21 cellular contexts compared by ENCODE assay signal in the genomic region with DNA sequence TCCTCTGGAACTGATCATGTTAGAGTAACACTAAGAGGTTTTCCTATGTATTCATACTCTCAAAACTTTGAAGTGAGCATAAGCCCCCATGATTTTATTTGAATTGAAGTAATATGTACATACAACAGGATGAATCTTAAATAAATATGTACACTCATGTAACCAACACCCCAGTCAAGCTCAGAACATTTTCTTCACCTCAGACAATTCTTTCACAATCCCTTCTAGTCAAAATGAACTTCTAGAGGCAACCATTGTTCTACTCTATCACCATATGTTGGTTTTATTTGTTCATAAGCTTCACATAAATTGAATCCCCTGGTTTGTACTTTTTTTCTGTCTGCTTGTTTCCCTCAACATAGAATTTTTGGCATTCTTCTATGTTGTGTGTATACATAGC.
DNase-seq lines count a peak whose midpoint lies in the region; ATAC-seq, FAIRE-seq and TF ChIP-seq lines count a peak whose summit lies in the region.
"Had no signal": no experiment of that assay in that cellular context is flagged by ENCODE, and none has a peak within 500 bp of the region (broad histone marks: within the 10 kb centered on the region; RNA-seq: fewer than 3 reads in every experiment).

No MANE protein-coding gene starts in this region.

- DNase-seq in MCF 10A (ENCODE audit: unreplicated experiment) (peak; percentile 12), mammary epithelial cell (no peak), bronchial epithelial cell (ENCODE audit: low read depth) (peak; percentile 73), epithelial cell of esophagus (ENCODE audit: low read depth) (peak; percentile 38), iris pigment epithelial cell (ENCODE audit: low read depth) (peak; percentile 6), chondrocyte (ENCODE audit: low spot score) (no peak), uterus (no peak)
- DNase-seq in activated CD8-positive, alpha-beta memory T cell treated with anti-CD3 and anti-CD28 coated beads, Interleukin-2, amount 10 ng/mL, durations not matched to agents 7 days and 5 days: no peak
- DNase-seq: C1 segment of cervical spinal cord; Calu3; CD4-positive, alpha-beta memory T cell; COR-L47; DMS79; EL; GDM1; H9; HFFc6 had no signal

- H3K4me2 ChIP-seq in mammary epithelial cell (ENCODE audit: insufficient read depth, low read depth, low read length): no peak overlapping the region
- H3K4me2 ChIP-seq: GM23338 had no signal

- H3K9ac ChIP-seq in mammary epithelial cell (ENCODE audit: insufficient read depth, low read length): no peak overlapping the region

- intact Hi-C loops in MCF 10A (cut with micrococcal nuclease): no loop called here
- intact Hi-C loops in mammary epithelial cell (cut with micrococcal nuclease): no loop called here
- intact Hi-C loops in uterus (cut with DNase I; ENCODE audit: low total_unique reads): no loop called here

- BruUV-seq in MCF 10A (replicated peaks; lab: Mats Ljungman, UMichigan): no TSS peak
- no TSS peak for BruUV-seq in mammary epithelial cell (replicated peaks; lab: Mats Ljungman, UMichigan)

- no peaks in the 10 kb centered on the region for H4K20me1 ChIP-seq in mammary epithelial cell (ENCODE audit: insufficient read depth, low read length)

- H3K27ac Mint-ChIP-seq in MCF 10A (ENCODE audit: low read depth, unreplicated experiment) (no peak overlapping the region), chondrocyte (ENCODE audit: unreplicated experiment) (no peak overlapping the region)
- no peak overlapping the region for H3K27ac Mint-ChIP-seq in activated CD8-positive, alpha-beta memory T cell treated with anti-CD3 and anti-CD28 coated beads, Interleukin-2, amount 10 ng/mL, durations not matched to agents 7 days and 5 days
- H3K27ac Mint-ChIP-seq: CD4-positive, alpha-beta memory T cell; GM23338; H9; HFFc6 had no signal

- H3K9me3 ChIP-seq in mammary epithelial cell (replicated peaks; ENCODE audit: insufficient read depth, low read length) (no peaks in the 10 kb centered on the region), uterus (no peaks in the 10 kb centered on the region)

- H3K4me3 ChIP-seq in mammary epithelial cell (replicated peaks in 1 of 3; ENCODE audit: insufficient read depth in 1 of 3, low read depth in 2 of 3, low read length in 3 of 3) (no peak overlapping the region), bronchial epithelial cell (ENCODE audit: low read depth, low read length) (no peak overlapping the region), epithelial cell of esophagus (ENCODE audit: low read length) (no peak overlapping the region), uterus (no peak overlapping the region)
- H3K4me3 ChIP-seq: GM12878, GM23338 had no signal

- no peaks in the 10 kb centered on the region for H3K27me3 ChIP-seq in mammary epithelial cell (ENCODE audit: insufficient read depth, low read length)
- no peaks in the 10 kb centered on the region for H3K27me3 ChIP-seq in bronchial epithelial cell (ENCODE audit: control insufficient read depth, insufficient read depth, low read length)
- H3K27me3 ChIP-seq in uterus: no peaks in the 10 kb centered on the region

- H3K4me1 Mint-ChIP-seq in MCF 10A (ENCODE audit: insufficient read depth, unreplicated experiment) (peaks cover 13% of the 10 kb centered on the region), chondrocyte (ENCODE audit: low read depth) (no peaks in the 10 kb centered on the region)
- no peaks in the 10 kb centered on the region for H3K4me1 Mint-ChIP-seq in activated CD8-positive, alpha-beta memory T cell treated with anti-CD3 and anti-CD28 coated beads, Interleukin-2, amount 10 ng/mL, durations not matched to agents 7 days and 5 days
- H3K4me1 Mint-ChIP-seq: CD4-positive, alpha-beta memory T cell; GM23338; H9 had no signal

- H3K27ac ChIP-seq in mammary epithelial cell (ENCODE audit: insufficient read depth, low read depth, low read length): no peak overlapping the region
- no peak overlapping the region for H3K27ac ChIP-seq in uterus

- FAIRE-seq in bronchial epithelial cell (lab: Jason Lieb, UNC): no peak
- FAIRE-seq: GM12878, GM19239 had no signal

- dilution Hi-C loops in mammary epithelial cell (cut with HindIII; ENCODE audit: low sequenced_read_pairs): no loop called here

- H3K79me2 ChIP-seq in mammary epithelial cell (ENCODE audit: insufficient read depth, low read length): no peaks in the 10 kb centered on the region

- no peaks in the 10 kb centered on the region for H3K36me3 ChIP-seq in mammary epithelial cell (ENCODE audit: insufficient read depth, low read length)
- no peaks in the 10 kb centered on the region for H3K36me3 ChIP-seq in bronchial epithelial cell (ENCODE audit: control insufficient read depth, insufficient read depth, low read length)
- no peaks in the 10 kb centered on the region for H3K36me3 ChIP-seq in uterus

- no peak for TF ChIP-seq POLR2A in uterus (IDR thresholded peaks at IDR 0.05)

- H3K9me3 Mint-ChIP-seq in MCF 10A (ENCODE audit: unreplicated experiment) (no peaks in the 10 kb centered on the region), chondrocyte (ENCODE audit: low read depth) (peaks cover 20% of the 10 kb centered on the region)
- H3K9me3 Mint-ChIP-seq in activated CD8-positive, alpha-beta memory T cell treated with anti-CD3 and anti-CD28 coated beads, Interleukin-2, amount 10 ng/mL, durations not matched to agents 7 days and 5 days (ENCODE audit: low read depth): peaks cover 2% of the 10 kb centered on the region

- TF ChIP-seq CTCF in MCF 10A (IDR thresholded peaks at IDR 0.05; ENCODE audit: unreplicated experiment) (no peak), mammary epithelial cell (conservative IDR thresholded peaks at IDR 0.05 in 1 of 2, IDR thresholded peaks at IDR 0.05 in 1 of 2; ENCODE audit: extremely low read depth in 1 of 2, insufficient read depth in 1 of 2, low read depth in 1 of 2, low read length in 2 of 2) (no peak), bronchial epithelial cell (IDR thresholded peaks at IDR 0.05; ENCODE audit: insufficient read depth, low read length, severe bottlenecking) (no peak), epithelial cell of esophagus (IDR thresholded peaks at IDR 0.05; ENCODE audit: insufficient read depth, low read depth, low read length, missing control alignments) (no peak), chondrocyte (IDR thresholded peaks at IDR 0.05) (no peak), uterus (IDR thresholded peaks at IDR 0.05) (no peak)

- H3K4me3 Mint-ChIP-seq in MCF 10A (ENCODE audit: unreplicated experiment) (no peak overlapping the region), chondrocyte (ENCODE audit: unreplicated experiment) (no peak overlapping the region)
- H3K4me3 Mint-ChIP-seq in activated CD8-positive, alpha-beta memory T cell treated with anti-CD3 and anti-CD28 coated beads, Interleukin-2, amount 10 ng/mL, durations not matched to agents 7 days and 5 days: no peak overlapping the region
- H3K4me3 Mint-ChIP-seq: CD4-positive, alpha-beta memory T cell; GM23338; H9; HFFc6 had no signal

- ATAC-seq in activated CD8-positive, alpha-beta memory T cell treated with anti-CD3 and anti-CD28 coated beads, Interleukin-2, amount 10 ng/mL, durations not matched to agents 7 days and 5 days: no peak
- ATAC-seq: GM12878, GM23338, HCT116 had no signal

- H3K36me3 Mint-ChIP-seq in MCF 10A (ENCODE audit: insufficient read depth, unreplicated experiment): no peaks in the 10 kb centered on the region
- no peaks in the 10 kb centered on the region for H3K36me3 Mint-ChIP-seq in chondrocyte (ENCODE audit: low read depth)
- H3K36me3 Mint-ChIP-seq in activated CD8-positive, alpha-beta memory T cell treated with anti-CD3 and anti-CD28 coated beads, Interleukin-2, amount 10 ng/mL, durations not matched to agents 7 days and 5 days: no peaks in the 10 kb centered on the region
- H3K36me3 Mint-ChIP-seq: CD4-positive, alpha-beta memory T cell had no signal

- POLR2A ChIA-PET in MCF 10A (lab: Yijun Ruan, JAX): no interaction called here

- in situ Hi-C loops in mammary epithelial cell (cut with MboI; ENCODE audit: low sequenced_read_pairs in 2 of 2): no loop called here

- H2AFZ ChIP-seq in mammary epithelial cell (ENCODE audit: low read depth, low read length): no peak overlapping the region
- H2AFZ ChIP-seq: GM23338 had no signal

- no peaks in the 10 kb centered on the region for H3K4me1 ChIP-seq in mammary epithelial cell (ENCODE audit: insufficient read depth, low read length)
- no peaks in the 10 kb centered on the region for H3K4me1 ChIP-seq in uterus

- CTCF ChIA-PET in MCF 10A (lab: Yijun Ruan, JAX) (interaction anchor here (0.7 kb wide), 1 partner anchor 45 kb away, joined by 3 read pairs; no protein-coding TSS in a partner anchor), mammary epithelial cell (lab: Charles Lee; ENCODE audit: low non-redundant PET) (no interaction called here)
- CTCF ChIA-PET in activated CD8-positive, alpha-beta memory T cell treated with anti-CD3 and anti-CD28 coated beads, Interleukin-2, amount 10 ng/mL, durations not matched to agents 7 days and 5 days (lab: Charles Lee): no interaction called here

- no peaks in the 10 kb centered on the region for H3K27me3 Mint-ChIP-seq in MCF 10A (ENCODE audit: insufficient read depth, unreplicated experiment)
- H3K27me3 Mint-ChIP-seq in chondrocyte (ENCODE audit: low read depth): peaks cover 6% of the 10 kb centered on the region
- H3K27me3 Mint-ChIP-seq in activated CD8-positive, alpha-beta memory T cell treated with anti-CD3 and anti-CD28 coated beads, Interleukin-2, amount 10 ng/mL, durations not matched to agents 7 days and 5 days: no peaks in the 10 kb centered on the region
- H3K27me3 Mint-ChIP-seq: CD4-positive, alpha-beta memory T cell had no signal

Comparison
In these comparisons a context has a peak if more than half of its experiments do, and no peak if none do; other contexts are left out.
1. DNase-seq: peak in MCF 10A (single experiment), bronchial epithelial cell (single experiment), epithelial cell of esophagus (single experiment) and iris pigment epithelial cell (single experiment); none in mammary epithelial cell (single experiment), chondrocyte (single experiment), activated CD8-positive, alpha-beta memory T cell treated with anti-CD3 and anti-CD28 coated beads, Interleukin-2, amount 10 ng/mL, durations not matched to agents 7 days and 5 days (single experiment) and uterus (0 of 2).